9 cellular contexts compared by ENCODE assay signal in genomic region chr11:1574256-1575242, GRCh38. TPM values are rescaled to one million over a fixed set of nuclear protein-coding genes. Genes with fewer than 3 reads are reported as not detected.
DNase-seq lines count a peak whose midpoint lies in the region; ATAC-seq and TF ChIP-seq lines count a peak whose summit lies in the region.
"Had no signal": no experiment of that assay in that cellular context is flagged by ENCODE, and none has a peak within 500 bp of the region (broad histone marks: within the 10 kb centered on the region; RNA-seq: fewer than 3 reads in every experiment).

No MANE protein-coding gene starts in this region.

- in situ Hi-C loops in brain microvascular endothelial cell (cut with HindIII; ENCODE audit: low pct_ligation_motif_present, low sequenced_read_pairs): no loop called here

- no peak for TF ChIP-seq EP300 in Ishikawa (IDR thresholded peaks at IDR 0.05; ENCODE audit: borderline replicate concordance)

- H3K4me2 ChIP-seq in skeletal muscle satellite cell (ENCODE audit: low read length): peak overlapping the region; percentile 25

- H3K36me3 ChIP-seq in brain microvascular endothelial cell (replicated peaks) (no peaks in the 10 kb centered on the region), iPS-18a (ENCODE audit: control insufficient read depth, low read depth, low read length) (no peaks in the 10 kb centered on the region), skeletal muscle satellite cell (ENCODE audit: insufficient read depth, low read length) (no peaks in the 10 kb centered on the region)

- DNase-seq in GM12864 (ENCODE audit: low read depth): no peak
- DNase-seq in T-helper 9 cell: peak; percentile 54
- no peak for DNase-seq in brain microvascular endothelial cell

- H3K9me3 ChIP-seq in iPS-18a (ENCODE audit: control insufficient read depth, low read depth, low read length) (no peaks in the 10 kb centered on the region), skeletal muscle satellite cell (replicated peaks; ENCODE audit: low read length) (no peaks in the 10 kb centered on the region)

- peak; percentile 77 for TF ChIP-seq RAD21 in Ishikawa (IDR thresholded peaks at IDR 0.05; ENCODE audit: low read depth)

- H3K9ac ChIP-seq in iPS-18a (ENCODE audit: low read length): no peak overlapping the region
- H3K9ac ChIP-seq in skeletal muscle satellite cell (ENCODE audit: low read depth, low read length): no peak overlapping the region

- peaks cover 14% of the 10 kb centered on the region for H3K27me3 ChIP-seq in brain microvascular endothelial cell (replicated peaks)
- peaks cover 57% of the 10 kb centered on the region for H3K27me3 ChIP-seq in iPS-18a (ENCODE audit: control insufficient read depth, insufficient read depth, low read length)
- peaks cover 31% of the 10 kb centered on the region for H3K27me3 ChIP-seq in skeletal muscle satellite cell (ENCODE audit: control insufficient read depth, insufficient read depth, low read length)

- H3K4me1 ChIP-seq in iPS-18a (ENCODE audit: control insufficient read depth, low read depth, low read length) (no peaks in the 10 kb centered on the region), skeletal muscle satellite cell (ENCODE audit: control insufficient read depth, insufficient read depth, low read length) (no peaks in the 10 kb centered on the region)

- ATAC-seq in HG03521 (IDR thresholded peaks at IDR 0.05; ENCODE audit: unreplicated experiment) (no peak), GM18873 (IDR thresholded peaks at IDR 0.05; ENCODE audit: low FRiP score, unreplicated experiment) (no peak)

- TF ChIP-seq CTCF in GM12864 (IDR thresholded peaks at IDR 0.05; ENCODE audit: low read depth, low read length, missing control alignments) (peak; percentile 80), brain microvascular endothelial cell (IDR thresholded peaks at IDR 0.05; ENCODE audit: low read depth, low read length, missing control alignments) (peak; percentile 69)

- no peak overlapping the region for H3K27ac ChIP-seq in brain microvascular endothelial cell
- H3K27ac ChIP-seq in iPS-18a (ENCODE audit: low read length): no peak overlapping the region

- H3K4me3 ChIP-seq in GM12864 (ENCODE audit: low read depth, low read length) (no peak overlapping the region), brain microvascular endothelial cell (ENCODE audit: low read depth, low read length) (no peak overlapping the region), iPS-18a (ENCODE audit: low read length) (peak overlapping the region; percentile 1), skeletal muscle satellite cell (ENCODE audit: low read length) (no peak overlapping the region)

TF ChIP-seq in Ishikawa, 13 proteins besides CTCF, POLR2A, EP300 and RAD21:
- peak; percentile 58; the same call in 1 of the 2 replicates for TF ChIP-seq ZBTB7A (IDR thresholded peaks at IDR 0.05; ENCODE audit: low read depth)
- TF ChIP-seq CEBPB (IDR thresholded peaks at IDR 0.05): no peak
- no peak for TF ChIP-seq MAX (IDR thresholded peaks at IDR 0.05)

RNA-seq across cellular contexts. Expression of gene DUSP8, which starts 2.5 kb away (rescaled TPM):
- total RNA-seq in skeletal muscle satellite cell (2012; rRNA removed): not detected in 2 replicates

RNA-seq across cellular contexts. Expression of gene KRTAP5-1, which starts 10.5 kb away (rescaled TPM):
- not detected in 2 replicates for total RNA-seq in skeletal muscle satellite cell (2012; rRNA removed)
- total RNA-seq: dermis microvascular lymphatic vessel endothelial cell had no signal

RNA-seq across cellular contexts. Expression of gene KRTAP5-2, which starts 23.5 kb away (rescaled TPM):
- total RNA-seq in skeletal muscle satellite cell (2012; rRNA removed): not detected in 2 replicates
- total RNA-seq: dermis microvascular lymphatic vessel endothelial cell had no signal

RNA-seq across cellular contexts. Expression of gene KRTAP5-3, which starts 33.7 kb away (rescaled TPM):
- total RNA-seq in skeletal muscle satellite cell (2012; rRNA removed): not detected in 2 replicates
- total RNA-seq: dermis microvascular lymphatic vessel endothelial cell had no signal

RNA-seq across cellular contexts. Expression of gene KRTAP5-4, which starts 47.4 kb away (rescaled TPM):
- total RNA-seq in skeletal muscle satellite cell (2012; rRNA removed): not detected in 2 replicates
- total RNA-seq: dermis microvascular lymphatic vessel endothelial cell had no signal
